Comparison of ENCODE assay signal across 8 cellular contexts in the genomic region with DNA sequence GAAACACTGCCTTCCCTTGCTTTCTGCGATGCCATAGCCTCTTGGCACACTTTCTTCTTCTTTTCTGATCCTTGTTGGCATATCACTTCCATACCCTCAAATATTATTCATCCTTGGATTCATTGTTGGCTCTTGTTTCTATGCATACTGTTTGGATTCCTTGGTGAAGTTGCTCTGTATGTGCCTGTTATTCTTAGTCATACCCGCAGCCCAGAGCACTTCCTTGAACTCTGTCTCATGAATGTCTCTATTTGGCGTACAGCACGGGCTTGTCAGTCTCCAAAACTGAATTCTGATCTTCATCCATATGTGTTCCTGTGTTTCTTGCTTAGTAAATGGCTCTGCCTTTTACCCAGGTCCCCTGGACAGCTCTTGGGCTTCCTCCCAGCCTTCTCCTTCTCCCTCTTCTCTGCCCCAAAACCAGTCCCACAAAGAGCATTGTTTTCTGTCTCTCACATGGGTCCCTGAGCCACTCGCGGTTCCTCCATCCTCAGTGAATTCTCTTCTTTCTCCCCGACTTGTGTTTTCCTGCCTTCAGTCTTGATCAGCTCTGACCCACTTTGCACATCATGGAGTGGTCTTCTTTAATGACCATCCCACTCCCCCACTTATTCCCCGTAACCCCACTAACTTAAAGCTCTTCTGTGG. TPM values are rescaled to one million over a fixed set of nuclear protein-coding genes. Genes with fewer than 3 reads are reported as not detected.
DNase-seq lines count a peak whose midpoint lies in the region; ATAC-seq and TF ChIP-seq lines count a peak whose summit lies in the region.
"Not testable (repeated sequence)": the region's sequence is repeated elsewhere in the genome, so short reads cannot be mapped to it uniquely, and the experiment has no call there.

No MANE protein-coding gene starts in this region.

- peak overlapping the region; percentile 95 for H3K27ac ChIP-seq in PC-3 (ENCODE audit: low read length)
- peak overlapping the region; percentile 52 for H3K27ac ChIP-seq in angular gyrus (ENCODE audit: low read depth, low read length)
- H3K27ac ChIP-seq in vagina = peak overlapping the region; percentile 49

- not testable (repeated sequence) for H3K79me2 ChIP-seq in PC-3 (ENCODE audit: low read length)

- intact Hi-C loops in CD14-positive monocyte (cut with micrococcal nuclease); PC-3 (cut with micrococcal nuclease); dendritic cell treated with granulocyte-macrophage colony-stimulating factor and Interleukin-4, amounts not matched to agents 40 ng/mL and 50 ng/mL, for 4 days (cut with micrococcal nuclease); vagina (cut with DNase I): not testable (repeated sequence)

- CTCF ChIA-PET in PC-3 (lab: Charles Lee) = not testable (repeated sequence)

- H3K36me3 Mint-ChIP-seq in CD14-positive monocyte = peaks cover 40 to 58% of the 10 kb centered on the region in 2 donors
- peaks cover 87% of the 10 kb centered on the region for H3K36me3 Mint-ChIP-seq in dendritic cell treated with granulocyte-macrophage colony-stimulating factor and Interleukin-4, amounts not matched to agents 40 ng/mL and 50 ng/mL, for 4 days (ENCODE audit: low read depth)
- H3K36me3 Mint-ChIP-seq in naive B cell = peaks cover 21 to 22% of the 10 kb centered on the region in 2 donors

- not testable (repeated sequence) for H3K36me3 ChIP-seq in PC-3 (ENCODE audit: low read depth, low read length); vagina

- not testable (repeated sequence) for H4K20me1 ChIP-seq in PC-3 (ENCODE audit: low read length)

- H3K9me3 ChIP-seq in PC-3 (ENCODE audit: low read length); vagina: not testable (repeated sequence)

- not testable (repeated sequence) for H3K4me3 Mint-ChIP-seq in CD14-positive monocyte
- peak overlapping the region; percentile 17 for H3K4me3 Mint-ChIP-seq in dendritic cell treated with granulocyte-macrophage colony-stimulating factor and Interleukin-4, amounts not matched to agents 40 ng/mL and 50 ng/mL, for 4 days
- H3K4me3 Mint-ChIP-seq in naive B cell = peak overlapping the region in 5 of 8 donors; percentile 0 to 92 (median 31)

- peak overlapping the region; percentile 65 for H3K9ac ChIP-seq in PC-3 (ENCODE audit: low read length)

- H3K4me1 Mint-ChIP-seq in CD14-positive monocyte (peaks cover 44% of the 10 kb centered on the region), naive B cell (peaks cover 52 to 90% (median 70%) of the 10 kb centered on the region in 3 donors)
- peaks cover 78% of the 10 kb centered on the region for H3K4me1 Mint-ChIP-seq in dendritic cell treated with granulocyte-macrophage colony-stimulating factor and Interleukin-4, amounts not matched to agents 40 ng/mL and 50 ng/mL, for 4 days (ENCODE audit: low read depth)

- POLR2A ChIA-PET in PC-3 (lab: Charles Lee; ENCODE audit: unreplicated experiment) = not testable (repeated sequence)

- H3K9me3 Mint-ChIP-seq in CD14-positive monocyte; dendritic cell treated with granulocyte-macrophage colony-stimulating factor and Interleukin-4, amounts not matched to agents 40 ng/mL and 50 ng/mL, for 4 days; naive B cell: not testable (repeated sequence)

- DNase-seq in CD14-positive monocyte (ENCODE audit: low spot score); naive B cell; vagina (ENCODE audit: extremely low spot score in 2 of 2): not testable (repeated sequence)
- DNase-seq in HT1080 (ENCODE audit: low read depth) = peak; percentile 82
- DNase-seq in PC-3 = peak; percentile 71
- peak; percentile 40 for DNase-seq in foreskin melanocyte

- peaks cover 37% of the 10 kb centered on the region for H3K4me1 ChIP-seq in PC-3 (ENCODE audit: insufficient read depth, low read length)
- not testable (repeated sequence) for H3K4me1 ChIP-seq in vagina

- not testable (repeated sequence) for H3K27me3 ChIP-seq in PC-3 (ENCODE audit: low read length); vagina

- not testable (repeated sequence) for TF ChIP-seq CTCF in CD14-positive monocyte (IDR thresholded peaks at IDR 0.05); PC-3 (conservative IDR thresholded peaks at IDR 0.05; ENCODE audit: low read depth, low read length); vagina (IDR thresholded peaks at IDR 0.05)

- H3K27ac Mint-ChIP-seq in CD14-positive monocyte (peak overlapping the region in 5 of 7 donors; percentile 0 to 46 (median 12)), naive B cell (peak overlapping the region; percentile 56 to 100 (median 96))
- H3K27ac Mint-ChIP-seq in dendritic cell treated with granulocyte-macrophage colony-stimulating factor and Interleukin-4, amounts not matched to agents 40 ng/mL and 50 ng/mL, for 4 days = peak overlapping the region; percentile 78

- peak; percentile 81 for ATAC-seq in PC-3
- ATAC-seq in naive B cell (ENCODE audit: low read depth in 2 of 2) = not testable (repeated sequence)

- not testable (repeated sequence) for H3K27me3 Mint-ChIP-seq in CD14-positive monocyte (ENCODE audit: low read depth in 3 of 3); dendritic cell treated with granulocyte-macrophage colony-stimulating factor and Interleukin-4, amounts not matched to agents 40 ng/mL and 50 ng/mL, for 4 days; naive B cell

- not testable (repeated sequence) for H3K9me2 ChIP-seq in PC-3 (replicated peaks; ENCODE audit: low read length)

- BruUV-seq in PC-3 (replicated peaks; lab: Mats Ljungman, UMichigan) = TSS peak; percentile 49

- not testable (repeated sequence) for H2AFZ ChIP-seq in PC-3 (ENCODE audit: low read length)

- H3K4me2 ChIP-seq in PC-3 (ENCODE audit: low read length) = peak overlapping the region; percentile 76

- H3F3A ChIP-seq in PC-3 (ENCODE audit: low read length, unreplicated experiment) = not testable (repeated sequence)

- H3K4me3 ChIP-seq in PC-3 (ENCODE audit: low read length) = peak overlapping the region; percentile 37; the same call in 1 of the 2 replicates
- H3K4me3 ChIP-seq in vagina = not testable (repeated sequence)

- not testable (repeated sequence) for TF ChIP-seq POLR2A in vagina (IDR thresholded peaks at IDR 0.05)

RNA-seq across cellular contexts. Expression of gene SNX29, which starts 53.7 kb away (rescaled TPM):
- polyA plus RNA-seq in CD14-positive monocyte (10 to 100 TPM; 13.3 to 14.0 TPM), naive B cell (ENCODE audit: low read depth in 6 of 6) (100 to 1,000 TPM in 5 of 6 donors, 10 to 100 TPM in 1; 96.0 to 209 (median 155) TPM)
- total RNA-seq in HT1080 (2014; rRNA removed; shearing (Covaris generic)) = 5.4 and 6.1 TPM in 2 replicates
- polyA plus RNA-seq in HT1080 (2015; cell fraction: cytosol; rRNA removed) = 4.1 and 5.1 TPM in 2 replicates
- 5.4 and 6.6 TPM in 2 replicates for polyA plus RNA-seq in HT1080 (2015; cell fraction: nucleus; rRNA removed)
- total RNA-seq in PC-3 (2014; rRNA removed) (5.2 and 10.5 TPM in 2 replicates), vagina (28.7 TPM)

Comparison
In these comparisons a context has a peak if more than half of its experiments do, and no peak if none do; other contexts are left out.
1. H3K27ac Mint-ChIP-seq: peak in every context shown above with its lines; median percentile 96 in naive B cell; 78 in dendritic cell treated with granulocyte-macrophage colony-stimulating factor and Interleukin-4, amounts not matched to agents 40 ng/mL and 50 ng/mL, for 4 days; 12 in CD14-positive monocyte.